ENCODE assay signal across 9 cellular contexts in genomic region chr18:32771169-32771751, GRCh38. TPM values are rescaled to one million over a fixed set of nuclear protein-coding genes. Genes with fewer than 3 reads are reported as not detected.
DNase-seq lines count a peak whose midpoint lies in the region; ATAC-seq and TF ChIP-seq lines count a peak whose summit lies in the region.
"Had no signal": no experiment of that assay in that cellular context is flagged by ENCODE, and none has a peak within 500 bp of the region (broad histone marks: within the 10 kb centered on the region; RNA-seq: fewer than 3 reads in every experiment).

No MANE protein-coding gene starts in this region.

- peak overlapping the region; percentile 83 for H3K4me3 Mint-ChIP-seq in endodermal cell
- no peak overlapping the region for H3K4me3 Mint-ChIP-seq in activated T-helper 1 cell treated with anti-CD3 and anti-CD28 coated beads, Interleukin-12 subunit alpha, Interleukin-12 subunit beta, Interleukin-2, Interleukin-4 antibody, amounts not matched to agents 30 ng/mL and 10 ng/mL and 1 ng/mL, durations not matched to agents 14 hours and 24 hours and 36 hours

- H3K27me3 Mint-ChIP-seq in endodermal cell (ENCODE audit: insufficient read depth) = peaks cover 76% of the 10 kb centered on the region
- H3K27me3 Mint-ChIP-seq in activated T-helper 1 cell treated with anti-CD3 and anti-CD28 coated beads, Interleukin-12 subunit alpha, Interleukin-12 subunit beta, Interleukin-2, Interleukin-4 antibody, amounts not matched to agents 30 ng/mL and 10 ng/mL and 1 ng/mL, durations not matched to agents 14 hours and 24 hours and 36 hours (ENCODE audit: insufficient read depth) = peaks cover 47% of the 10 kb centered on the region

- no peaks in the 10 kb centered on the region for H3K9me3 Mint-ChIP-seq in endodermal cell
- H3K9me3 Mint-ChIP-seq in activated T-helper 1 cell treated with anti-CD3 and anti-CD28 coated beads, Interleukin-12 subunit alpha, Interleukin-12 subunit beta, Interleukin-2, Interleukin-4 antibody, amounts not matched to agents 30 ng/mL and 10 ng/mL and 1 ng/mL, durations not matched to agents 14 hours and 24 hours and 36 hours = no peaks in the 10 kb centered on the region

- H3K27ac Mint-ChIP-seq in endodermal cell = no peak overlapping the region
- H3K27ac Mint-ChIP-seq in activated T-helper 1 cell treated with anti-CD3 and anti-CD28 coated beads, Interleukin-12 subunit alpha, Interleukin-12 subunit beta, Interleukin-2, Interleukin-4 antibody, amounts not matched to agents 30 ng/mL and 10 ng/mL and 1 ng/mL, durations not matched to agents 14 hours and 24 hours and 36 hours = no peak overlapping the region

- TF ChIP-seq POLR2A in ovary (IDR thresholded peaks at IDR 0.05) = no peak

- intact Hi-C loops in ovary (cut with DNase I) = no loop called here
- intact Hi-C loops in activated T-helper 1 cell treated with anti-CD3 and anti-CD28 coated beads, Interleukin-12 subunit alpha, Interleukin-12 subunit beta, Interleukin-2, Interleukin-4 antibody, amounts not matched to agents 30 ng/mL and 10 ng/mL and 1 ng/mL, durations not matched to agents 14 hours and 24 hours and 36 hours (cut with micrococcal nuclease) = no loop called here

- H3K9me3 ChIP-seq in endodermal cell (ENCODE audit: control insufficient read depth, low read length) (no peaks in the 10 kb centered on the region), ovary (no peaks in the 10 kb centered on the region)

- ATAC-seq in GM21619 (IDR thresholded peaks at IDR 0.05; ENCODE audit: unreplicated experiment) = no peak
- ATAC-seq in HG02884 (IDR thresholded peaks at IDR 0.05; ENCODE audit: unreplicated experiment) = no peak

- H3K36me3 ChIP-seq in GM06990 (ENCODE audit: control insufficient read depth, insufficient read depth, low read length) = no peaks in the 10 kb centered on the region
- H3K36me3 ChIP-seq in endodermal cell (ENCODE audit: control insufficient read depth, insufficient read depth, low read length) = no peaks in the 10 kb centered on the region
- H3K36me3 ChIP-seq in ovary = no peaks in the 10 kb centered on the region

- no peak overlapping the region for H3K27ac ChIP-seq in endodermal cell (ENCODE audit: low read depth, low read length)
- H3K27ac ChIP-seq in ovary = no peak overlapping the region
- H3K27ac ChIP-seq: epithelial cell of prostate had no signal

- TF ChIP-seq EP300 in ovary (IDR thresholded peaks at IDR 0.05) = no peak

- H3K4me1 Mint-ChIP-seq in endodermal cell = peaks cover 30% of the 10 kb centered on the region
- no peaks in the 10 kb centered on the region for H3K4me1 Mint-ChIP-seq in activated T-helper 1 cell treated with anti-CD3 and anti-CD28 coated beads, Interleukin-12 subunit alpha, Interleukin-12 subunit beta, Interleukin-2, Interleukin-4 antibody, amounts not matched to agents 30 ng/mL and 10 ng/mL and 1 ng/mL, durations not matched to agents 14 hours and 24 hours and 36 hours (ENCODE audit: low read depth)

- H3K9ac ChIP-seq in endodermal cell (ENCODE audit: extremely low read depth, low read length, poor library complexity, severe bottlenecking) = no peak overlapping the region

- peak; percentile 26 for DNase-seq in GM06990 (ENCODE audit: extremely low read depth, insufficient read length)
- peak; percentile 79 for DNase-seq in NCI-H510A treated with DMSO at 0.1 percent for 48 hours (lab: John Stamatoyannopoulos, UW)
- peak; percentile 81 for DNase-seq in endodermal cell
- peak in 2 of 5 donors; percentile 16 to 31 for DNase-seq in ovary
- DNase-seq in stimulated activated naive CD4-positive, alpha-beta T cell treated with Interleukin-2 at 50 U/mL for 16 hours (lab: John Stamatoyannopoulos, UW) = no peak
- no peak for DNase-seq in activated T-helper 1 cell treated with anti-CD3 and anti-CD28 coated beads, Interleukin-12 subunit alpha, Interleukin-12 subunit beta, Interleukin-2, Interleukin-4 antibody, amounts not matched to agents 30 ng/mL and 10 ng/mL and 1 ng/mL, durations not matched to agents 14 hours and 24 hours and 36 hours (ENCODE audit: low spot score)

- no peaks in the 10 kb centered on the region for H3K36me3 Mint-ChIP-seq in endodermal cell (ENCODE audit: low read depth)
- H3K36me3 Mint-ChIP-seq in activated T-helper 1 cell treated with anti-CD3 and anti-CD28 coated beads, Interleukin-12 subunit alpha, Interleukin-12 subunit beta, Interleukin-2, Interleukin-4 antibody, amounts not matched to agents 30 ng/mL and 10 ng/mL and 1 ng/mL, durations not matched to agents 14 hours and 24 hours and 36 hours (ENCODE audit: low read depth) = no peaks in the 10 kb centered on the region

- WGBS in endodermal cell (ENCODE audit: insufficient coverage in 1 of 2, insufficient read length in 1 of 2), 2 experiments = 0% methylated on average over 1 to 35 of the region's 37 CpGs
- WGBS in ovary, 3 donors = 1 to 2% (median 1%) methylated on average over 30 to 37 of the region's 37 CpGs

- peak overlapping the region; percentile 44 for H3K4me3 ChIP-seq in GM06990 (replicated peaks; ENCODE audit: low read depth, low read length)
- peak overlapping the region; percentile 82 for H3K4me3 ChIP-seq in endodermal cell (ENCODE audit: low read length)
- H3K4me3 ChIP-seq in ovary = peak overlapping the region; percentile 22

- H3K4me1 ChIP-seq in endodermal cell (ENCODE audit: control insufficient read depth, insufficient read depth, low read length) = no peaks in the 10 kb centered on the region
- peaks cover 9% of the 10 kb centered on the region for H3K4me1 ChIP-seq in ovary (ENCODE audit: insufficient read depth)

- peaks cover 5% of the 10 kb centered on the region for H3K27me3 ChIP-seq in GM06990 (replicated peaks; ENCODE audit: control insufficient read depth, insufficient read depth, low read length)
- peaks cover 80% of the 10 kb centered on the region for H3K27me3 ChIP-seq in endodermal cell (ENCODE audit: control insufficient read depth, insufficient read depth, low read length, poor library complexity, severe bottlenecking)
- H3K27me3 ChIP-seq in ovary = no peaks in the 10 kb centered on the region

- TF ChIP-seq CTCF in GM06990 (IDR thresholded peaks at IDR 0.05; ENCODE audit: insufficient read depth, low read length, poor library complexity, severe bottlenecking) = no peak
- TF ChIP-seq CTCF in endodermal cell (conservative IDR thresholded peaks at IDR 0.05) = no peak
- no peak for TF ChIP-seq CTCF in ovary (IDR thresholded peaks at IDR 0.05)

RNA-seq across cellular contexts. Expression of gene KLHL14, which starts 1.6 kb away (rescaled TPM):
- 1 to 10 TPM; 4.2 TPM for total RNA-seq in endodermal cell
- 3.6 TPM for polyA plus RNA-seq in endodermal cell (2013, experiment 1 of 2)
- polyA plus RNA-seq in endodermal cell (2013, experiment 2 of 2) = 4.1 TPM
- total RNA-seq in ovary = 1 to 10 TPM in 5 of 7 donors, under 1 TPM in 2; 0.23 to 3.7 (median 1.5) TPM
- 1 to 10 TPM in 1 of 2 donors, under 1 TPM in 1; 0.50 to 1.3 TPM for polyA plus RNA-seq in ovary
- total RNA-seq in activated T-helper 1 cell treated with anti-CD3 and anti-CD28 coated beads, Interleukin-12 subunit alpha, Interleukin-12 subunit beta, Interleukin-2, Interleukin-4 antibody, amounts not matched to agents 30 ng/mL and 10 ng/mL and 1 ng/mL, durations not matched to agents 14 hours and 24 hours and 36 hours = not detected in 2 replicates

Comparison
In these comparisons a context has a peak if more than half of its experiments do, and no peak if none do; other contexts are left out.
1. DNase-seq: peak in GM06990 (single experiment), NCI-H510A treated with DMSO at 0.1 percent for 48 hours (single experiment) and endodermal cell (single experiment); none in stimulated activated naive CD4-positive, alpha-beta T cell treated with Interleukin-2 at 50 U/mL for 16 hours (single experiment) and activated T-helper 1 cell treated with anti-CD3 and anti-CD28 coated beads, Interleukin-12 subunit alpha, Interleukin-12 subunit beta, Interleukin-2, Interleukin-4 antibody, amounts not matched to agents 30 ng/mL and 10 ng/mL and 1 ng/mL, durations not matched to agents 14 hours and 24 hours and 36 hours (single experiment).
2. H3K4me3 ChIP-seq: peak in every context shown above with its lines; median percentile 82 in endodermal cell; 44 in GM06990; 22 in ovary.